Comparison of ENCODE assay signal across 7 cellular contexts in genomic region chr5:166488560-166488959, GRCh38.
"Had no signal": no experiment of that assay in that cellular context is flagged by ENCODE, and none has a peak within 500 bp of the region (broad histone marks: within the 10 kb centered on the region; RNA-seq: fewer than 3 reads in every experiment).

No MANE protein-coding gene starts in this region.

- DNase-seq: GM23248, GOT3, H7, HCEC 1CT, IMR-90, KG1 had no signal

- H2AFZ ChIP-seq: GM23248 had no signal

- ATAC-seq: K562 had no signal

- H3K9ac ChIP-seq: GM23248 had no signal

- H3K4me3 ChIP-seq: GM23248, K562 had no signal

- H3K27ac ChIP-seq: GM23248 had no signal
